In genomic region chr1:234985007-234985370, GRCh38 we compare ENCODE assay signal across 11 cellular contexts.
A peak's percentile ranks its signal among the peaks of the same experiment; 100 is the strongest.
DNase-seq lines count a peak whose midpoint lies in the region; ATAC-seq and TF ChIP-seq lines count a peak whose summit lies in the region.
"Had no signal": no experiment of that assay in that cellular context is flagged by ENCODE, and none has a peak within 500 bp of the region (broad histone marks: within the 10 kb centered on the region; RNA-seq: fewer than 3 reads in every experiment).

No MANE protein-coding gene starts in this region.

- H3K4me2 ChIP-seq in osteoblast (ENCODE audit: insufficient read depth, low read length) = no peak overlapping the region

- H3K4me3 ChIP-seq in heart right ventricle (no peak overlapping the region), breast epithelium (no peak overlapping the region), osteoblast (ENCODE audit: insufficient read depth, low read length) (no peak overlapping the region), upper lobe of right lung (no peak overlapping the region)

- H3K27ac ChIP-seq in heart right ventricle (peak overlapping the region in 9 of 10 donors; percentile 27 to 98 (median 86)), breast epithelium (peak overlapping the region; percentile 92 to 96), osteoblast (ENCODE audit: low read depth, low read length) (peak overlapping the region; percentile 97), upper lobe of right lung (peak overlapping the region; percentile 91)

- no peaks in the 10 kb centered on the region for H3K79me2 ChIP-seq in osteoblast (ENCODE audit: insufficient read depth, low read length)

- H3K4me1 ChIP-seq in heart right ventricle (peaks cover 24 to 92% (median 65%) of the 10 kb centered on the region in 9 donors), breast epithelium (peaks cover 28 to 52% of the 10 kb centered on the region in 2 donors), osteoblast (ENCODE audit: insufficient read depth, low read length) (peaks cover 65% of the 10 kb centered on the region), upper lobe of right lung (peaks cover 73% of the 10 kb centered on the region)

- TF ChIP-seq CTCF in heart right ventricle (IDR thresholded peaks at IDR 0.05) = no peak
- no peak for TF ChIP-seq CTCF in breast epithelium (IDR thresholded peaks at IDR 0.05)
- TF ChIP-seq CTCF in osteoblast (IDR thresholded peaks at IDR 0.05; ENCODE audit: extremely low read depth, low read depth, low read length) = no peak
- no peak for TF ChIP-seq CTCF in upper lobe of right lung (IDR thresholded peaks at IDR 0.05)

- no peak for TF ChIP-seq POLR2A in breast epithelium (IDR thresholded peaks at IDR 0.05)

- H3K27me3 ChIP-seq in heart right ventricle (no peaks in the 10 kb centered on the region), breast epithelium (no peaks in the 10 kb centered on the region), osteoblast (ENCODE audit: insufficient read depth, low read length) (no peaks in the 10 kb centered on the region), upper lobe of right lung (no peaks in the 10 kb centered on the region)

- no peaks in the 10 kb centered on the region for H4K20me1 ChIP-seq in osteoblast (ENCODE audit: insufficient read depth, low read length)

- no peaks in the 10 kb centered on the region for H3K36me3 ChIP-seq in heart right ventricle
- no peaks in the 10 kb centered on the region for H3K36me3 ChIP-seq in breast epithelium
- no peaks in the 10 kb centered on the region for H3K36me3 ChIP-seq in osteoblast (ENCODE audit: insufficient read depth, low read length)
- no peaks in the 10 kb centered on the region for H3K36me3 ChIP-seq in upper lobe of right lung

- H2AFZ ChIP-seq in osteoblast (ENCODE audit: low read length) = no peak overlapping the region

- intact Hi-C loops in heart right ventricle (cut with DNase I) = loop anchor here in 5 of 10 donors (5.0 to 10.0 kb wide), 6 partner anchors 68 to 453 kb away; no protein-coding TSS in a partner anchor
- intact Hi-C loops in cardiac septum (cut with DNase I) = no loop called here
- intact Hi-C loops in breast epithelium (cut with DNase I; ENCODE audit: low total_unique reads) = no loop called here
- intact Hi-C loops in upper lobe of right lung (cut with DNase I) = no loop called here

- 94 to 95% methylated on average over 7 of the region's 7 CpGs for WGBS in heart right ventricle, 2 donors

- DNase-seq in heart right ventricle (no peak), cardiac septum (ENCODE audit: low spot score) (no peak), breast epithelium (ENCODE audit: low spot score in 2 of 2) (no peak), osteoblast (ENCODE audit: insufficient read length, low spot score, missing footprints) (no peak), upper lobe of right lung (no peak), amniotic stem cell (lab: John Stamatoyannopoulos, UW) (no peak)
- no peak for DNase-seq in stimulated activated CD4-positive, alpha-beta T cell treated with anti-CD3 and anti-CD28 coated beads, Interleukin-4, amount 100 ng/mL, for 4 hours
- DNase-seq in stimulated activated naive CD4-positive, alpha-beta T cell (lab: John Stamatoyannopoulos, UW) = no peak
- DNase-seq: activated CD8-positive, alpha-beta memory T cell treated with anti-CD3 and anti-CD28 coated beads, Interleukin-2, amount 10 ng/mL, durations not matched to agents 7 days and 5 days; NCI-H1436; NCI-H774 had no signal

- no peaks in the 10 kb centered on the region for H3K9me3 ChIP-seq in heart right ventricle
- no peaks in the 10 kb centered on the region for H3K9me3 ChIP-seq in breast epithelium
- no peaks in the 10 kb centered on the region for H3K9me3 ChIP-seq in osteoblast (ENCODE audit: low read depth, low read length)
- no peaks in the 10 kb centered on the region for H3K9me3 ChIP-seq in upper lobe of right lung

- ATAC-seq in heart right ventricle = no peak
- ATAC-seq in upper lobe of right lung = no peak
- ATAC-seq: activated CD8-positive, alpha-beta memory T cell treated with anti-CD3 and anti-CD28 coated beads, Interleukin-2, amount 10 ng/mL, durations not matched to agents 7 days and 5 days had no signal
